ENCODE assay signal across 8 cellular contexts in the genomic region with DNA sequence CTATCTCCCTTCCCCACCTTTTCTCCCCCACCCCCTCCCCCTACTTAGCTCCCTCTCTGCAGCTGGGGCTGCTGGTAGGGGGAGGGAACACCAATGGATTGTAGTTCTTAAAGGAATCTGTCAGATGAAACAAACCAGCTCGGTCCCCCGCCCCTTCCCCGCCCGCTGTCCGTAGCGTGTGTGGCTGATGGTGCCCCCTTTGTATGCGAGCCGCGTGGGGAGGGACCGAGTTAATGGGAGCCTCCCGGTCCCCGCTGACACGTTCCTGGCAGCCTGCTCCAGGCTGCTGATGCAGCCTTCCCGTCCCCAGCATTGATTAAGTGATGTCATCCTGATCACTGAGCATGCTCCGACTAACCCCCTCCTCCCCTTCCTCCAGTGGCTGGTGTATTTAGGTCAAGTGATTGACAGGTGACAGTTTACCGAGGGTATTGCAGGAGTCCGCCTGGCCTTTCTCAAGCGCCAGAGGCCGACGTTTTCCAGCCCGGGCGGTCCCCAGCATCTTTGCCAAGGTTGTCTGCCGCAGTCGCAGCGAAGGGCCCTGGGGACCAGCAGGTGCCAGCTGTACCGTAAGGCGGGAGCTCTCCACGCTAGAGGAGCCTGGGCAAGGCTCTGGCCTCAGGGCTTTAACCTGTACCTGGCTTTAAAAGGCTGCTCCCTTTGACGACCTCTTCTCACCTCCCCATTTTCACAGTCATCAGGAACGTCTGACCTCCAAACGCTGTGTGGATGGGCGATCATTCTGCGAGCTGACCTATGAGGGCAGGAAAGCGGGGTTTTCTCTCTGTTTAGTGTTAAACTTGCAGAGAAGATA.
A peak's percentile ranks its signal among the peaks of the same experiment; 100 is the strongest.
DNase-seq lines count a peak whose midpoint lies in the region; ATAC-seq and TF ChIP-seq lines count a peak whose summit lies in the region.

No MANE protein-coding gene starts in this region.

- peaks cover 6% of the 10 kb centered on the region for H3K36me3 Mint-ChIP-seq in activated naive CD8-positive, alpha-beta T cell treated with anti-CD3 and anti-CD28 coated beads, Interleukin-2, amount 50 U/mL, for 24 hours (ENCODE audit: low read depth)

- H3K4me3 Mint-ChIP-seq in activated naive CD8-positive, alpha-beta T cell treated with anti-CD3 and anti-CD28 coated beads, Interleukin-2, amount 50 U/mL, for 24 hours = peak overlapping the region; percentile 80

- H3K9me3 Mint-ChIP-seq in activated naive CD8-positive, alpha-beta T cell treated with anti-CD3 and anti-CD28 coated beads, Interleukin-2, amount 50 U/mL, for 24 hours = no peaks in the 10 kb centered on the region

- H3K4me1 Mint-ChIP-seq in activated naive CD8-positive, alpha-beta T cell treated with anti-CD3 and anti-CD28 coated beads, Interleukin-2, amount 50 U/mL, for 24 hours = peaks cover 9% of the 10 kb centered on the region

- peaks cover 23% of the 10 kb centered on the region for H3K27me3 Mint-ChIP-seq in activated naive CD8-positive, alpha-beta T cell treated with anti-CD3 and anti-CD28 coated beads, Interleukin-2, amount 50 U/mL, for 24 hours

- H3F3A ChIP-seq in OCI-LY1 (ENCODE audit: insufficient read depth, low read length) = no peaks in the 10 kb centered on the region; the same call in 1 of the 2 replicates

- H3K27ac ChIP-seq in BLaER1 treated with 17β-estradiol and CSF1 and Interleukin-3, amounts not matched to agents 10 nM and 100 nM = no peak overlapping the region
- H3K27ac ChIP-seq in OCI-LY1 (ENCODE audit: low read depth, low read length, poor library complexity, severe bottlenecking) = no peak overlapping the region
- H3K27ac ChIP-seq in layer of hippocampus (ENCODE audit: low read depth, low read length) = peak overlapping the region; percentile 84
- no peak overlapping the region for H3K27ac ChIP-seq in brain microvascular endothelial cell

- no peaks in the 10 kb centered on the region for H3K9me2 ChIP-seq in OCI-LY1 (ENCODE audit: low read depth, low read length)

- in situ Hi-C loops in brain microvascular endothelial cell (cut with HindIII; ENCODE audit: low pct_ligation_motif_present, low sequenced_read_pairs) = no loop called here

- H3K4me1 ChIP-seq in BLaER1 treated with 17β-estradiol and CSF1 and Interleukin-3, amounts not matched to agents 10 nM and 100 nM = peaks cover 4 to 15% (median 12%) of the 10 kb centered on the region in 10 experiments; a peak in 16 of 20 replicates
- H3K4me1 ChIP-seq in OCI-LY1 (ENCODE audit: insufficient read depth, low read length, severe bottlenecking) = peaks cover 17% of the 10 kb centered on the region

- H4K20me1 ChIP-seq in BLaER1 treated with 17β-estradiol and CSF1 and Interleukin-3, amounts not matched to agents 10 nM and 100 nM = peaks cover 0 to 19% (median 6%) of the 10 kb centered on the region in 11 experiments; a peak in 7 of 22 replicates
- no peaks in the 10 kb centered on the region for H4K20me1 ChIP-seq in OCI-LY1 (ENCODE audit: insufficient read depth, low read length)

- peak overlapping the region; percentile 88 to 99 (median 97) for H3K4me2 ChIP-seq in BLaER1 treated with 17β-estradiol and CSF1 and Interleukin-3, amounts not matched to agents 10 nM and 100 nM
- H3K4me2 ChIP-seq in OCI-LY1 (ENCODE audit: low read length) = peak overlapping the region; percentile 72

- DNase-seq in activated naive CD8-positive, alpha-beta T cell treated with anti-CD3 and anti-CD28 coated beads, Interleukin-2, amount 50 U/mL, for 24 hours = peak; percentile 41
- peak; percentile 17 to 44 for DNase-seq in stimulated activated CD4-positive, alpha-beta T cell treated with anti-CD3 and anti-CD28 coated beads, Interleukin-4, amount 100 ng/mL, for 48 hours (ENCODE audit: low read depth in 2 of 2)
- DNase-seq in brain microvascular endothelial cell = no peak

- peak overlapping the region; percentile 37 for H3K27ac Mint-ChIP-seq in activated naive CD8-positive, alpha-beta T cell treated with anti-CD3 and anti-CD28 coated beads, Interleukin-2, amount 50 U/mL, for 24 hours

- peak overlapping the region in 2 of 11 experiments; percentile 62 to 70; a peak in 3 of 22 replicates for H3K9ac ChIP-seq in BLaER1 treated with 17β-estradiol and CSF1 and Interleukin-3, amounts not matched to agents 10 nM and 100 nM
- no peak overlapping the region; the same call in 1 of the 2 replicates for H3K9ac ChIP-seq in OCI-LY1 (ENCODE audit: low read length)

- peaks cover 0 to 6% (median 0%) of the 10 kb centered on the region in 11 experiments; a peak in 1 of 22 replicates for H3K36me3 ChIP-seq in BLaER1 treated with 17β-estradiol and CSF1 and Interleukin-3, amounts not matched to agents 10 nM and 100 nM
- no peaks in the 10 kb centered on the region for H3K36me3 ChIP-seq in OCI-LY1 (ENCODE audit: insufficient read depth, low read length)
- H3K36me3 ChIP-seq in brain microvascular endothelial cell (replicated peaks) = no peaks in the 10 kb centered on the region

- H3K79me2 ChIP-seq in OCI-LY1 (ENCODE audit: insufficient read depth, low read length) = no peaks in the 10 kb centered on the region

- no peak overlapping the region for H2AFZ ChIP-seq in OCI-LY1 (ENCODE audit: low read length)

- peak; percentile 33 for ATAC-seq in HG02852 (IDR thresholded peaks at IDR 0.05; ENCODE audit: unreplicated experiment)
- ATAC-seq in activated naive CD8-positive, alpha-beta T cell treated with anti-CD3 and anti-CD28 coated beads, Interleukin-2, amount 50 U/mL, for 24 hours = peak; percentile 48
- no peak for ATAC-seq in GM21619 (IDR thresholded peaks at IDR 0.05; ENCODE audit: unreplicated experiment)

- no peak for TF ChIP-seq CTCF in OCI-LY1 (IDR thresholded peaks at IDR 0.05; ENCODE audit: low read length)
- no peak for TF ChIP-seq CTCF in brain microvascular endothelial cell (IDR thresholded peaks at IDR 0.05; ENCODE audit: low read depth, low read length, missing control alignments)

- H3K27me3 ChIP-seq in BLaER1 treated with 17β-estradiol and CSF1 and Interleukin-3, amounts not matched to agents 10 nM and 100 nM = peaks cover 30 to 41% (median 35%) of the 10 kb centered on the region in 11 experiments
- H3K27me3 ChIP-seq in OCI-LY1 (ENCODE audit: insufficient read depth, low read length) (no peaks in the 10 kb centered on the region), layer of hippocampus (ENCODE audit: control insufficient read depth, insufficient read depth, low read length) (no peaks in the 10 kb centered on the region), brain microvascular endothelial cell (replicated peaks) (peaks cover 22% of the 10 kb centered on the region)

- peaks cover 0 to 19% (median 15%) of the 10 kb centered on the region in 11 experiments; a peak in 18 of 22 replicates for H3K9me3 ChIP-seq in BLaER1 treated with 17β-estradiol and CSF1 and Interleukin-3, amounts not matched to agents 10 nM and 100 nM (replicated peaks in 1 of 11)
- H3K9me3 ChIP-seq in OCI-LY1 (ENCODE audit: low read length) = no peaks in the 10 kb centered on the region

- H3K4me3 ChIP-seq in BLaER1 treated with 17β-estradiol and CSF1 and Interleukin-3, amounts not matched to agents 10 nM and 100 nM = peak overlapping the region; percentile 47 to 72 (median 60); a peak in 18 of 20 replicates
- H3K4me3 ChIP-seq in OCI-LY1 (ENCODE audit: low read depth, low read length, poor library complexity, severe bottlenecking) = peak overlapping the region; percentile 74
- no peak overlapping the region for H3K4me3 ChIP-seq in brain microvascular endothelial cell (ENCODE audit: low read depth, low read length)
